Comparison of ENCODE assay signal across 14 cellular contexts in genomic region chr10:102799691-102800435, GRCh38. TPM values are rescaled to one million over a fixed set of nuclear protein-coding genes. Genes with fewer than 3 reads are reported as not detected.
DNase-seq lines count a peak whose midpoint lies in the region; ATAC-seq and TF ChIP-seq lines count a peak whose summit lies in the region.
"Had no signal": no experiment of that assay in that cellular context is flagged by ENCODE, and none has a peak within 500 bp of the region (broad histone marks: within the 10 kb centered on the region; RNA-seq: fewer than 3 reads in every experiment).

No MANE protein-coding gene starts in this region.

- H3K36me3 Mint-ChIP-seq in activated T-helper 1 cell treated with anti-CD3 and anti-CD28 coated beads, Interleukin-12 subunit alpha, Interleukin-12 subunit beta, Interleukin-2, Interleukin-4 antibody, amounts not matched to agents 30 ng/mL and 10 ng/mL and 1 ng/mL, durations not matched to agents 14 hours and 24 hours and 36 hours (ENCODE audit: low read depth) = peaks cover 20% of the 10 kb centered on the region
- H3K36me3 Mint-ChIP-seq in endodermal cell (ENCODE audit: low read depth) = peaks cover 30% of the 10 kb centered on the region

- H3K27ac ChIP-seq in endodermal cell (ENCODE audit: low read depth, low read length) = peak overlapping the region; percentile 1
- H3K27ac ChIP-seq in thoracic aorta = peak overlapping the region; percentile 86 to 87

- H3K4me1 ChIP-seq in endodermal cell (ENCODE audit: control insufficient read depth, insufficient read depth, low read length) (no peaks in the 10 kb centered on the region), mucosa of stomach (ENCODE audit: control insufficient read depth, insufficient read depth, low read length) (peaks cover 63% of the 10 kb centered on the region), thoracic aorta (ENCODE audit: control insufficient read depth in 1 of 2, low read depth in 2 of 2) (peaks cover 73 to 81% of the 10 kb centered on the region in 2 donors)

- no peak for TF ChIP-seq CTCF in endodermal cell (conservative IDR thresholded peaks at IDR 0.05)
- TF ChIP-seq CTCF in thoracic aorta (IDR thresholded peaks at IDR 0.05) = no peak

- ATAC-seq in thoracic aorta (ENCODE audit: insufficient number of reproducible peaks, low FRiP score, low read depth) (no peak), GM18502 (IDR thresholded peaks at IDR 0.05; ENCODE audit: poor library complexity, unreplicated experiment) (no peak)

- no peak overlapping the region for H3K9ac ChIP-seq in endodermal cell (ENCODE audit: extremely low read depth, low read length, poor library complexity, severe bottlenecking)
- H3K9ac ChIP-seq in mucosa of stomach (ENCODE audit: low read length) = peak overlapping the region; percentile 40

- H3K9me3 Mint-ChIP-seq in activated T-helper 1 cell treated with anti-CD3 and anti-CD28 coated beads, Interleukin-12 subunit alpha, Interleukin-12 subunit beta, Interleukin-2, Interleukin-4 antibody, amounts not matched to agents 30 ng/mL and 10 ng/mL and 1 ng/mL, durations not matched to agents 14 hours and 24 hours and 36 hours = peaks cover 5% of the 10 kb centered on the region
- H3K9me3 Mint-ChIP-seq in endodermal cell = peaks cover 4% of the 10 kb centered on the region

- no peak overlapping the region for H3K4me3 Mint-ChIP-seq in activated T-helper 1 cell treated with anti-CD3 and anti-CD28 coated beads, Interleukin-12 subunit alpha, Interleukin-12 subunit beta, Interleukin-2, Interleukin-4 antibody, amounts not matched to agents 30 ng/mL and 10 ng/mL and 1 ng/mL, durations not matched to agents 14 hours and 24 hours and 36 hours
- no peak overlapping the region for H3K4me3 Mint-ChIP-seq in endodermal cell

- no peaks in the 10 kb centered on the region for H3K27me3 ChIP-seq in endodermal cell (ENCODE audit: control insufficient read depth, insufficient read depth, low read length, poor library complexity, severe bottlenecking)
- H3K27me3 ChIP-seq in mucosa of stomach (ENCODE audit: control insufficient read depth, insufficient read depth, low read length) = no peaks in the 10 kb centered on the region
- H3K27me3 ChIP-seq in thoracic aorta (replicated peaks; ENCODE audit: insufficient read depth) = no peaks in the 10 kb centered on the region

- H3K36me3 ChIP-seq in endodermal cell (ENCODE audit: control insufficient read depth, insufficient read depth, low read length) = peaks cover 14% of the 10 kb centered on the region
- H3K36me3 ChIP-seq in mucosa of stomach (ENCODE audit: control insufficient read depth, insufficient read depth, low read length) = peaks cover 5% of the 10 kb centered on the region
- H3K36me3 ChIP-seq in thoracic aorta = peaks cover 15% of the 10 kb centered on the region

- H3K4me1 Mint-ChIP-seq in activated T-helper 1 cell treated with anti-CD3 and anti-CD28 coated beads, Interleukin-12 subunit alpha, Interleukin-12 subunit beta, Interleukin-2, Interleukin-4 antibody, amounts not matched to agents 30 ng/mL and 10 ng/mL and 1 ng/mL, durations not matched to agents 14 hours and 24 hours and 36 hours (ENCODE audit: low read depth) = peaks cover 53% of the 10 kb centered on the region
- H3K4me1 Mint-ChIP-seq in endodermal cell = peaks cover 49% of the 10 kb centered on the region

- 88 to 91% methylated on average over 4 to 8 of the region's 8 CpGs for WGBS in endodermal cell (ENCODE audit: insufficient coverage in 1 of 2, insufficient read length in 1 of 2), 2 experiments

- no peak for DNase-seq in activated T-helper 1 cell treated with anti-CD3 and anti-CD28 coated beads, Interleukin-12 subunit alpha, Interleukin-12 subunit beta, Interleukin-2, Interleukin-4 antibody, amounts not matched to agents 30 ng/mL and 10 ng/mL and 1 ng/mL, durations not matched to agents 14 hours and 24 hours and 36 hours (ENCODE audit: low spot score)
- DNase-seq in endodermal cell (no peak), thoracic aorta (ENCODE audit: low spot score) (no peak), SKM-1 (lab: John Stamatoyannopoulos, UW; ENCODE audit: unreplicated experiment) (no peak), T-helper 2 cell (no peak), SW480 (ENCODE audit: low spot score) (no peak)
- DNase-seq: activated T-cell treated with anti-CD3 and anti-CD28 coated beads, Interleukin-2, amount 50 U/mL, for 1 hour; naive B cell; NCI-H187; stimulated activated CD4-positive, alpha-beta T cell treated with anti-CD3 and anti-CD28 coated beads, Interleukin-2, amount 100 ng/mL, for 24 hours; T1000 had no signal

- H3K9me3 ChIP-seq in endodermal cell (ENCODE audit: control insufficient read depth, low read length) = peaks cover 11% of the 10 kb centered on the region
- no peaks in the 10 kb centered on the region for H3K9me3 ChIP-seq in mucosa of stomach (ENCODE audit: control insufficient read depth, low read length)
- H3K9me3 ChIP-seq in thoracic aorta = no peaks in the 10 kb centered on the region

- H3K27me3 Mint-ChIP-seq in activated T-helper 1 cell treated with anti-CD3 and anti-CD28 coated beads, Interleukin-12 subunit alpha, Interleukin-12 subunit beta, Interleukin-2, Interleukin-4 antibody, amounts not matched to agents 30 ng/mL and 10 ng/mL and 1 ng/mL, durations not matched to agents 14 hours and 24 hours and 36 hours (ENCODE audit: insufficient read depth) = no peaks in the 10 kb centered on the region
- no peaks in the 10 kb centered on the region for H3K27me3 Mint-ChIP-seq in endodermal cell (ENCODE audit: insufficient read depth)
- H3K27me3 Mint-ChIP-seq: naive B cell had no signal

- H3K27ac Mint-ChIP-seq in activated T-helper 1 cell treated with anti-CD3 and anti-CD28 coated beads, Interleukin-12 subunit alpha, Interleukin-12 subunit beta, Interleukin-2, Interleukin-4 antibody, amounts not matched to agents 30 ng/mL and 10 ng/mL and 1 ng/mL, durations not matched to agents 14 hours and 24 hours and 36 hours = peak overlapping the region; percentile 14
- H3K27ac Mint-ChIP-seq in endodermal cell = peak overlapping the region; percentile 84

- intact Hi-C loops in activated T-helper 1 cell treated with anti-CD3 and anti-CD28 coated beads, Interleukin-12 subunit alpha, Interleukin-12 subunit beta, Interleukin-2, Interleukin-4 antibody, amounts not matched to agents 30 ng/mL and 10 ng/mL and 1 ng/mL, durations not matched to agents 14 hours and 24 hours and 36 hours (cut with micrococcal nuclease) = loop anchor here (5.0 kb wide), 1 partner anchor 298 kb away; the partner anchor contains the start of genes ACTR1A and SUFU

- H3K4me3 ChIP-seq in endodermal cell (ENCODE audit: low read length) (no peak overlapping the region), mucosa of stomach (ENCODE audit: low read length) (no peak overlapping the region), thoracic aorta (peak overlapping the region; percentile 38)

RNA-seq across cellular contexts. Expression of gene CYP17A1, which starts 37.4 kb away (rescaled TPM):
- not detected in 2 replicates for total RNA-seq in activated T-helper 1 cell treated with anti-CD3 and anti-CD28 coated beads, Interleukin-12 subunit alpha, Interleukin-12 subunit beta, Interleukin-2, Interleukin-4 antibody, amounts not matched to agents 30 ng/mL and 10 ng/mL and 1 ng/mL, durations not matched to agents 14 hours and 24 hours and 36 hours
- total RNA-seq in endodermal cell = not detected
- not detected for polyA plus RNA-seq in endodermal cell (2013, experiment 1 of 2)
- not detected for polyA plus RNA-seq in endodermal cell (2013, experiment 2 of 2)
- 1 to 10 TPM in 1 of 2 donors, under 1 TPM in 1; 0.41 to 1.3 TPM for total RNA-seq in thoracic aorta
- total RNA-seq: dermis microvascular lymphatic vessel endothelial cell had no signal

RNA-seq across cellular contexts. Expression of gene BORCS7, which starts 54.2 kb away (rescaled TPM):
- total RNA-seq in activated T-helper 1 cell treated with anti-CD3 and anti-CD28 coated beads, Interleukin-12 subunit alpha, Interleukin-12 subunit beta, Interleukin-2, Interleukin-4 antibody, amounts not matched to agents 30 ng/mL and 10 ng/mL and 1 ng/mL, durations not matched to agents 14 hours and 24 hours and 36 hours = 9.7 and 12.6 TPM in 2 replicates
- 1 to 10 TPM; 5.0 to 5.7 TPM for total RNA-seq in endodermal cell
- 16.1 TPM for polyA plus RNA-seq in endodermal cell (2013, experiment 1 of 2)
- polyA plus RNA-seq in endodermal cell (2013, experiment 2 of 2) = 15.2 TPM
- 10 to 100 TPM; 35.2 to 38.7 TPM for total RNA-seq in thoracic aorta

RNA-seq across cellular contexts. Expression of gene WBP1L, which starts 56.1 kb away (rescaled TPM):
- 19.4 and 20.0 TPM in 2 replicates for total RNA-seq in activated T-helper 1 cell treated with anti-CD3 and anti-CD28 coated beads, Interleukin-12 subunit alpha, Interleukin-12 subunit beta, Interleukin-2, Interleukin-4 antibody, amounts not matched to agents 30 ng/mL and 10 ng/mL and 1 ng/mL, durations not matched to agents 14 hours and 24 hours and 36 hours
- total RNA-seq in endodermal cell = 10 to 100 TPM; 23.5 to 25.8 TPM
- polyA plus RNA-seq in endodermal cell (2013, experiment 1 of 2) = 30.2 TPM
- polyA plus RNA-seq in endodermal cell (2013, experiment 2 of 2) = 29.0 TPM
- total RNA-seq in thoracic aorta = 100 to 1,000 TPM; 123 to 268 TPM
